Comparison of ENCODE assay signal across 21 cellular contexts in genomic region chr2:78699696-78700095, GRCh38.
A peak's percentile ranks its signal among the peaks of the same experiment; 100 is the strongest.
DNase-seq lines count a peak whose midpoint lies in the region; ATAC-seq, FAIRE-seq and TF ChIP-seq lines count a peak whose summit lies in the region.
"Had no signal": no experiment of that assay in that cellular context is flagged by ENCODE, and none has a peak within 500 bp of the region (broad histone marks: within the 10 kb centered on the region; RNA-seq: fewer than 3 reads in every experiment).

No MANE protein-coding gene starts in this region.

- H3K36me3 Mint-ChIP-seq in nephron progenitor cell (ENCODE audit: low read depth), result no peaks in the 10 kb centered on the region

- no peaks in the 10 kb centered on the region for H3K4me1 Mint-ChIP-seq in nephron progenitor cell
- H3K4me1 Mint-ChIP-seq: CD4-positive, alpha-beta memory T cell had no signal

- no peak for FAIRE-seq in urothelium cell line (lab: Jason Lieb, UNC)
- FAIRE-seq: A204.1, D721Med, G401.6, GM12892, GM19239, H54, HTR-8/SVneo had no signal

- peaks cover 3% of the 10 kb centered on the region for H3K27me3 Mint-ChIP-seq in nephron progenitor cell (ENCODE audit: low read depth, poor library complexity)
- H3K27me3 Mint-ChIP-seq: CD4-positive, alpha-beta memory T cell had no signal

- DNase-seq in COLO829 (ENCODE audit: low spot score) (peak; percentile 29), NCI-H82 treated with DMSO at 0.1 percent for 48 hours (lab: John Stamatoyannopoulos, UW; ENCODE audit: unreplicated experiment) (peak; percentile 52), nephron progenitor cell (no peak), urothelium cell line (ENCODE audit: low spot score) (peak; percentile 12), hypothalamus (lab: John Stamatoyannopoulos, UW) (no peak), NCI-H1436 (lab: John Stamatoyannopoulos, UW) (no peak)
- DNase-seq: BE2C; CD4-positive, alpha-beta memory T cell; COR-L47; DMS153; DMS79 treated with DMSO at 0.1 percent for 48 hours; EL had no signal

- H3K27ac Mint-ChIP-seq in nephron progenitor cell, result peak overlapping the region; percentile 12
- H3K27ac Mint-ChIP-seq: CD4-positive, alpha-beta memory T cell had no signal

- no peak overlapping the region for H3K4me3 Mint-ChIP-seq in nephron progenitor cell
- H3K4me3 Mint-ChIP-seq: CD4-positive, alpha-beta memory T cell had no signal

- ATAC-seq in HG02610 (IDR thresholded peaks at IDR 0.05; ENCODE audit: unreplicated experiment), result no peak
- ATAC-seq: HCT116 had no signal

- peaks cover 3% of the 10 kb centered on the region for H3K9me3 Mint-ChIP-seq in nephron progenitor cell

- no peak for TF ChIP-seq CTCF in nephron progenitor cell (IDR thresholded peaks at IDR 0.05)

Comparison
In these comparisons a context has a peak if more than half of its experiments do, and no peak if none do; other contexts are left out.
1. DNase-seq: peak in COLO829 (single experiment), NCI-H82 treated with DMSO at 0.1 percent for 48 hours (single experiment) and urothelium cell line (single experiment); none in nephron progenitor cell (single experiment), hypothalamus (0 of 51) and NCI-H1436 (single experiment).